Comparison of ENCODE assay signal across 1 cellular context in the genomic region with DNA sequence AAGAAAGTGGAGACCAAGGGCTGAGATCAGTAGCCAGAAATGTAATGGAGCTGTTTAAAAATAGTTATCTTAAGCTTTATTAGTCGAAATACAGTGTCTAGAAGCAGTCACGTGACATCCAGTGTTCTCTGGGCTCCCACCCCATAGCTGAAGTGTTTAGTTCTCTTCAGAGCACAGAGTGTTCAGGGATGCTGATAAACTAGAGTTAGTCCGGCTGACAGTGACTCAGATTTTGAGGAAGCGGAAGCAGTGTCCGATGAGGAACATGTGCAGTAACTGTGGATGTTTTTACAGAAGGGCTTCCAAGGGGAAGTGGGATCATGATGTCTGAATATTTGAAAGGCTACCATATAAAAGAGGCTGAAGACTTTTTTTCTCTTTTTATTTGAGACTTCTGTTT.
TF ChIP-seq lines count a peak whose summit lies in the region.

No MANE protein-coding gene starts in this region.

TF ChIP-seq in K562, 482 proteins besides CTCF, POLR2A, EP300 and RAD21 (continued from another document and continues in another):
- TF ChIP-seq BRF1 (IDR thresholded peaks at IDR 0.05; ENCODE audit: borderline replicate concordance, extremely low read depth, insufficient read length), result no peak
- TF ChIP-seq, protein P1, sequence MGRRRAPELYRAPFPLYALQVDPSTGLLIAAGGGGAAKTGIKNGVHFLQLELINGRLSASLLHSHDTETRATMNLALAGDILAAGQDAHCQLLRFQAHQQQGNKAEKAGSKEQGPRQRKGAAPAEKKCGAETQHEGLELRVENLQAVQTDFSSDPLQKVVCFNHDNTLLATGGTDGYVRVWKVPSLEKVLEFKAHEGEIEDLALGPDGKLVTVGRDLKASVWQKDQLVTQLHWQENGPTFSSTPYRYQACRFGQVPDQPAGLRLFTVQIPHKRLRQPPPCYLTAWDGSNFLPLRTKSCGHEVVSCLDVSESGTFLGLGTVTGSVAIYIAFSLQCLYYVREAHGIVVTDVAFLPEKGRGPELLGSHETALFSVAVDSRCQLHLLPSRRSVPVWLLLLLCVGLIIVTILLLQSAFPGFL (CRISPR knock-in tag; IDR thresholded peaks at IDR 0.05), result no peak
- TF ChIP-seq PCBP1 (IDR thresholded peaks at IDR 0.05; ENCODE audit: low read depth, low read length, poor library complexity, severe bottlenecking), result no peak
- no peak for TF ChIP-seq SMC3 (conservative IDR thresholded peaks at IDR 0.05; ENCODE audit: insufficient read depth, low read depth, low read length)
- TF ChIP-seq NCOR1 (IDR thresholded peaks at IDR 0.05), result 0 out of 2 replicates have a peak, but pooled peaks have one; percentile 10
- no peak for TF ChIP-seq ESRRB (CRISPR knock-in tag; IDR thresholded peaks at IDR 0.05; ENCODE audit: borderline replicate concordance)
- TF ChIP-seq, protein P2, sequence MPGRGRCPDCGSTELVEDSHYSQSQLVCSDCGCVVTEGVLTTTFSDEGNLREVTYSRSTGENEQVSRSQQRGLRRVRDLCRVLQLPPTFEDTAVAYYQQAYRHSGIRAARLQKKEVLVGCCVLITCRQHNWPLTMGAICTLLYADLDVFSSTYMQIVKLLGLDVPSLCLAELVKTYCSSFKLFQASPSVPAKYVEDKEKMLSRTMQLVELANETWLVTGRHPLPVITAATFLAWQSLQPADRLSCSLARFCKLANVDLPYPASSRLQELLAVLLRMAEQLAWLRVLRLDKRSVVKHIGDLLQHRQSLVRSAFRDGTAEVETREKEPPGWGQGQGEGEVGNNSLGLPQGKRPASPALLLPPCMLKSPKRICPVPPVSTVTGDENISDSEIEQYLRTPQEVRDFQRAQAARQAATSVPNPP (IDR thresholded peaks at IDR 0.05; ENCODE audit: borderline replicate concordance, insufficient read depth, insufficient read length), result no peak
- TF ChIP-seq FOXM1 (IDR thresholded peaks at IDR 0.05; ENCODE audit: low read depth), result no peak
- no peak for TF ChIP-seq FOXM1 (CRISPR knock-in tag; IDR thresholded peaks at IDR 0.05; ENCODE audit: low read depth)
- no peak; the same call in 1 of the 2 replicates for TF ChIP-seq MAFF (IDR thresholded peaks at IDR 0.05; ENCODE audit: low read length)
- TF ChIP-seq SAP30 (IDR thresholded peaks at IDR 0.05; ENCODE audit: borderline replicate concordance, insufficient read depth, low read depth, low read length, poor library complexity, severe bottlenecking), result no peak
- no peak for TF ChIP-seq RHOXF2B (CRISPR knock-in tag; conservative IDR thresholded peaks at IDR 0.05)
- no peak for TF ChIP-seq ILF3 (IDR thresholded peaks at IDR 0.05; ENCODE audit: borderline replicate concordance)
- TF ChIP-seq, protein P3, sequence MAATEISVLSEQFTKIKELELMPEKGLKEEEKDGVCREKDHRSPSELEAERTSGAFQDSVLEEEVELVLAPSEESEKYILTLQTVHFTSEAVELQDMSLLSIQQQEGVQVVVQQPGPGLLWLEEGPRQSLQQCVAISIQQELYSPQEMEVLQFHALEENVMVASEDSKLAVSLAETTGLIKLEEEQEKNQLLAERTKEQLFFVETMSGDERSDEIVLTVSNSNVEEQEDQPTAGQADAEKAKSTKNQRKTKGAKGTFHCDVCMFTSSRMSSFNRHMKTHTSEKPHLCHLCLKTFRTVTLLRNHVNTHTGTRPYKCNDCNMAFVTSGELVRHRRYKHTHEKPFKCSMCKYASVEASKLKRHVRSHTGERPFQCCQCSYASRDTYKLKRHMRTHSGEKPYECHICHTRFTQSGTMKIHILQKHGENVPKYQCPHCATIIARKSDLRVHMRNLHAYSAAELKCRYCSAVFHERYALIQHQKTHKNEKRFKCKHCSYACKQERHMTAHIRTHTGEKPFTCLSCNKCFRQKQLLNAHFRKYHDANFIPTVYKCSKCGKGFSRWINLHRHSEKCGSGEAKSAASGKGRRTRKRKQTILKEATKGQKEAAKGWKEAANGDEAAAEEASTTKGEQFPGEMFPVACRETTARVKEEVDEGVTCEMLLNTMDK (IDR thresholded peaks at IDR 0.05; ENCODE audit: borderline replicate concordance, insufficient read depth, low read depth, low read length, poor library complexity, severe bottlenecking), result no peak
- no peak for TF ChIP-seq KLF16 (IDR thresholded peaks at IDR 0.05)
- TF ChIP-seq RCOR1 (IDR thresholded peaks at IDR 0.05; ENCODE audit: borderline replicate concordance in 1 of 2, low read depth in 2 of 2, low read length in 2 of 2), result peak in 1 of 2 experiments; percentile 94; a peak in 3 of 4 replicates
- peak; percentile 65 for TF ChIP-seq DPF2 (IDR thresholded peaks at IDR 0.05)
- peak; percentile 86 for TF ChIP-seq MYC (IDR thresholded peaks at IDR 0.05; ENCODE audit: low read depth, low read length)
- no peak for TF ChIP-seq MYC (CRISPR knock-in tag; IDR thresholded peaks at IDR 0.05; ENCODE audit: borderline replicate concordance, low read depth)
- no peak for TF ChIP-seq ZNF253 (CRISPR knock-in tag; conservative IDR thresholded peaks at IDR 0.05)
- TF ChIP-seq PHB2 (IDR thresholded peaks at IDR 0.05; ENCODE audit: low read depth), result no peak
- no peak for TF ChIP-seq BDP1 (IDR thresholded peaks at IDR 0.05; ENCODE audit: insufficient read depth, insufficient read length)
- TF ChIP-seq, protein P4, sequence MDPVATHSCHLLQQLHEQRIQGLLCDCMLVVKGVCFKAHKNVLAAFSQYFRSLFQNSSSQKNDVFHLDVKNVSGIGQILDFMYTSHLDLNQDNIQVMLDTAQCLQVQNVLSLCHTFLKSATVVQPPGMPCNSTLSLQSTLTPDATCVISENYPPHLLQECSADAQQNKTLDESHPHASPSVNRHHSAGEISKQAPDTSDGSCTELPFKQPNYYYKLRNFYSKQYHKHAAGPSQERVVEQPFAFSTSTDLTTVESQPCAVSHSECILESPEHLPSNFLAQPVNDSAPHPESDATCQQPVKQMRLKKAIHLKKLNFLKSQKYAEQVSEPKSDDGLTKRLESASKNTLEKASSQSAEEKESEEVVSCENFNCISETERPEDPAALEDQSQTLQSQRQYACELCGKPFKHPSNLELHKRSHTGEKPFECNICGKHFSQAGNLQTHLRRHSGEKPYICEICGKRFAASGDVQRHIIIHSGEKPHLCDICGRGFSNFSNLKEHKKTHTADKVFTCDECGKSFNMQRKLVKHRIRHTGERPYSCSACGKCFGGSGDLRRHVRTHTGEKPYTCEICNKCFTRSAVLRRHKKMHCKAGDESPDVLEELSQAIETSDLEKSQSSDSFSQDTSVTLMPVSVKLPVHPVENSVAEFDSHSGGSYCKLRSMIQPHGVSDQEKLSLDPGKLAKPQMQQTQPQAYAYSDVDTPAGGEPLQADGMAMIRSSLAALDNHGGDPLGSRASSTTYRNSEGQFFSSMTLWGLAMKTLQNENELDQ (CRISPR knock-in tag; IDR thresholded peaks at IDR 0.05; ENCODE audit: borderline replicate concordance), result no peak
- TF ChIP-seq FOXP1 (CRISPR knock-in tag; IDR thresholded peaks at IDR 0.05), result no peak
- no peak for TF ChIP-seq ZNF134 (CRISPR knock-in tag; conservative IDR thresholded peaks at IDR 0.05)
- TF ChIP-seq HNRNPL (IDR thresholded peaks at IDR 0.05; ENCODE audit: low read depth, low read length), result no peak
- no peak for TF ChIP-seq ZFPM2 (CRISPR knock-in tag; IDR thresholded peaks at IDR 0.05)
- no peak for TF ChIP-seq ZKSCAN1 (IDR thresholded peaks at IDR 0.05; ENCODE audit: low read depth, low read length)
- TF ChIP-seq, protein P5, sequence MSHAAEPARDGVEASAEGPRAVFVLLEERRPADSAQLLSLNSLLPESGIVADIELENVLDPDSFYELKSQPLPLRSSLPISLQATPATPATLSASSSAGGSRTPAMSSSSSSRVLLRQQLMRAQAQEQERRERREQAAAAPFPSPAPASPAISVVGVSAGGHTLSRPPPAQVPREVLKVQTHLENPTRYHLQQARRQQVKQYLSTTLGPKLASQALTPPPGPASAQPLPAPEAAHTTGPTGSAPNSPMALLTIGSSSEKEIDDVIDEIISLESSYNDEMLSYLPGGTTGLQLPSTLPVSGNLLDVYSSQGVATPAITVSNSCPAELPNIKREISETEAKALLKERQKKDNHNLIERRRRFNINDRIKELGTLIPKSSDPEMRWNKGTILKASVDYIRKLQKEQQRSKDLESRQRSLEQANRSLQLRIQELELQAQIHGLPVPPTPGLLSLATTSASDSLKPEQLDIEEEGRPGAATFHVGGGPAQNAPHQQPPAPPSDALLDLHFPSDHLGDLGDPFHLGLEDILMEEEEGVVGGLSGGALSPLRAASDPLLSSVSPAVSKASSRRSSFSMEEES (CRISPR knock-in tag; IDR thresholded peaks at IDR 0.05), result peak; percentile 99
- peak; percentile 89 for TF ChIP-seq CTBP1 (IDR thresholded peaks at IDR 0.05; ENCODE audit: borderline replicate concordance)
- TF ChIP-seq, protein P6, sequence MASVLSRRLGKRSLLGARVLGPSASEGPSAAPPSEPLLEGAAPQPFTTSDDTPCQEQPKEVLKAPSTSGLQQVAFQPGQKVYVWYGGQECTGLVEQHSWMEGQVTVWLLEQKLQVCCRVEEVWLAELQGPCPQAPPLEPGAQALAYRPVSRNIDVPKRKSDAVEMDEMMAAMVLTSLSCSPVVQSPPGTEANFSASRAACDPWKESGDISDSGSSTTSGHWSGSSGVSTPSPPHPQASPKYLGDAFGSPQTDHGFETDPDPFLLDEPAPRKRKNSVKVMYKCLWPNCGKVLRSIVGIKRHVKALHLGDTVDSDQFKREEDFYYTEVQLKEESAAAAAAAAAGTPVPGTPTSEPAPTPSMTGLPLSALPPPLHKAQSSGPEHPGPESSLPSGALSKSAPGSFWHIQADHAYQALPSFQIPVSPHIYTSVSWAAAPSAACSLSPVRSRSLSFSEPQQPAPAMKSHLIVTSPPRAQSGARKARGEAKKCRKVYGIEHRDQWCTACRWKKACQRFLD (CRISPR knock-in tag; IDR thresholded peaks at IDR 0.05), result peak; percentile 33; the same call in 1 of the 2 replicates
- TF ChIP-seq, protein P7, sequence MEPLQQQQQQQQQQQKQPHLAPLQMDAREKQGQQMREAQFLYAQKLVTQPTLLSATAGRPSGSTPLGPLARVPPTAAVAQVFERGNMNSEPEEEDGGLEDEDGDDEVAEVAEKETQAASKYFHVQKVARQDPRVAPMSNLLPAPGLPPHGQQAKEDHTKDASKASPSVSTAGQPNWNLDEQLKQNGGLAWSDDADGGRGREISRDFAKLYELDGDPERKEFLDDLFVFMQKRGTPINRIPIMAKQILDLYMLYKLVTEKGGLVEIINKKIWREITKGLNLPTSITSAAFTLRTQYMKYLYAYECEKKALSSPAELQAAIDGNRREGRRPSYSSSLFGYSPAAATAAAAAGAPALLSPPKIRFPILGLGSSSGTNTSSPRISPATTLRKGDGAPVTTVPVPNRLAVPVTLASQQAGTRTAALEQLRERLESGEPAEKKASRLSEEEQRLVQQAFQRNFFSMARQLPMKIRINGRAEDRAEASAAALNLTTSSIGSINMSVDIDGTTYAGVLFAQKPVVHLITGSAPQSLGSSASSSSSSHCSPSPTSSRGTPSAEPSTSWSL (CRISPR knock-in tag; IDR thresholded peaks at IDR 0.05; ENCODE audit: borderline replicate concordance), result no peak
- no peak for TF ChIP-seq ZNF668 (CRISPR knock-in tag; IDR thresholded peaks at IDR 0.05)
- no peak for TF ChIP-seq ZNF408 (CRISPR knock-in tag; IDR thresholded peaks at IDR 0.05; ENCODE audit: low read depth)
- TF ChIP-seq PCBP2 (IDR thresholded peaks at IDR 0.05; ENCODE audit: low read depth, low read length, poor library complexity, severe bottlenecking), result no peak
- no peak for TF ChIP-seq ERF (CRISPR knock-in tag; IDR thresholded peaks at IDR 0.05)
- no peak for TF ChIP-seq THRAP3 (IDR thresholded peaks at IDR 0.05; ENCODE audit: borderline replicate concordance)
- no peak for TF ChIP-seq SNIP1 (IDR thresholded peaks at IDR 0.05; ENCODE audit: low read depth)
- TF ChIP-seq TEAD4 (IDR thresholded peaks at IDR 0.05; ENCODE audit: low read length), result peak; percentile 17; the same call in 1 of the 2 replicates
- no peak for TF ChIP-seq TEAD4 (CRISPR knock-in tag; IDR thresholded peaks at IDR 0.05; ENCODE audit: borderline replicate concordance)
- TF ChIP-seq, protein P8, sequence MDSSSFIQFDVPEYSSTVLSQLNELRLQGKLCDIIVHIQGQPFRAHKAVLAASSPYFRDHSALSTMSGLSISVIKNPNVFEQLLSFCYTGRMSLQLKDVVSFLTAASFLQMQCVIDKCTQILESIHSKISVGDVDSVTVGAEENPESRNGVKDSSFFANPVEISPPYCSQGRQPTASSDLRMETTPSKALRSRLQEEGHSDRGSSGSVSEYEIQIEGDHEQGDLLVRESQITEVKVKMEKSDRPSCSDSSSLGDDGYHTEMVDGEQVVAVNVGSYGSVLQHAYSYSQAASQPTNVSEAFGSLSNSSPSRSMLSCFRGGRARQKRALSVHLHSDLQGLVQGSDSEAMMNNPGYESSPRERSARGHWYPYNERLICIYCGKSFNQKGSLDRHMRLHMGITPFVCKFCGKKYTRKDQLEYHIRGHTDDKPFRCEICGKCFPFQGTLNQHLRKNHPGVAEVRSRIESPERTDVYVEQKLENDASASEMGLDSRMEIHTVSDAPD (CRISPR knock-in tag; IDR thresholded peaks at IDR 0.05), result no peak
- TF ChIP-seq DIDO1 (tag; IDR thresholded peaks at IDR 0.05; ENCODE audit: low read depth), result no peak
- peak; percentile 86 for TF ChIP-seq FOSL1 (tag; conservative IDR thresholded peaks at IDR 0.05)
- TF ChIP-seq ZKSCAN8 (CRISPR knock-in tag; IDR thresholded peaks at IDR 0.05), result no peak
- TF ChIP-seq ZNF77 (CRISPR knock-in tag; IDR thresholded peaks at IDR 0.05), result no peak
- no peak for TF ChIP-seq IRF2 (CRISPR knock-in tag; IDR thresholded peaks at IDR 0.05)
- TF ChIP-seq, protein P9, sequence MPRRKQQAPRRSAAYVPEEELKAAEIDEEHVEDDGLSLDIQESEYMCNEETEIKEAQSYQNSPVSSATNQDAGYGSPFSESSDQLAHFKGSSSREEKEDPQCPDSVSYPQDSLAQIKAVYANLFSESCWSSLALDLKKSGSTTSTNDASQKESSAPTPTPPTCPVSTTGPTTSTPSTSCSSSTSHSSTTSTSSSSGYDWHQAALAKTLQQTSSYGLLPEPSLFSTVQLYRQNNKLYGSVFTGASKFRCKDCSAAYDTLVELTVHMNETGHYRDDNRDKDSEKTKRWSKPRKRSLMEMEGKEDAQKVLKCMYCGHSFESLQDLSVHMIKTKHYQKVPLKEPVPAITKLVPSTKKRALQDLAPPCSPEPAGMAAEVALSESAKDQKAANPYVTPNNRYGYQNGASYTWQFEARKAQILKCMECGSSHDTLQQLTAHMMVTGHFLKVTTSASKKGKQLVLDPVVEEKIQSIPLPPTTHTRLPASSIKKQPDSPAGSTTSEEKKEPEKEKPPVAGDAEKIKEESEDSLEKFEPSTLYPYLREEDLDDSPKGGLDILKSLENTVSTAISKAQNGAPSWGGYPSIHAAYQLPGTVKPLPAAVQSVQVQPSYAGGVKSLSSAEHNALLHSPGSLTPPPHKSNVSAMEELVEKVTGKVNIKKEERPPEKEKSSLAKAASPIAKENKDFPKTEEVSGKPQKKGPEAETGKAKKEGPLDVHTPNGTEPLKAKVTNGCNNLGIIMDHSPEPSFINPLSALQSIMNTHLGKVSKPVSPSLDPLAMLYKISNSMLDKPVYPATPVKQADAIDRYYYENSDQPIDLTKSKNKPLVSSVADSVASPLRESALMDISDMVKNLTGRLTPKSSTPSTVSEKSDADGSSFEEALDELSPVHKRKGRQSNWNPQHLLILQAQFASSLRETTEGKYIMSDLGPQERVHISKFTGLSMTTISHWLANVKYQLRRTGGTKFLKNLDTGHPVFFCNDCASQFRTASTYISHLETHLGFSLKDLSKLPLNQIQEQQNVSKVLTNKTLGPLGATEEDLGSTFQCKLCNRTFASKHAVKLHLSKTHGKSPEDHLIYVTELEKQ (CRISPR knock-in tag; IDR thresholded peaks at IDR 0.05), result no peak
- TF ChIP-seq NBN (IDR thresholded peaks at IDR 0.05; ENCODE audit: low read depth), result no peak
- TF ChIP-seq, protein P10, sequence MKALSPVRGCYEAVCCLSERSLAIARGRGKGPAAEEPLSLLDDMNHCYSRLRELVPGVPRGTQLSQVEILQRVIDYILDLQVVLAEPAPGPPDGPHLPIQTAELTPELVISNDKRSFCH (CRISPR knock-in tag; IDR thresholded peaks at IDR 0.05), result no peak
- TF ChIP-seq, protein P10 (tag; IDR thresholded peaks at IDR 0.05), result no peak
- no peak for TF ChIP-seq U2AF2 (optimal IDR thresholded peaks at IDR 0.05; ENCODE audit: low read depth, low read length)
